ENCODE assay signal across 8 cellular contexts in the genomic region with DNA sequence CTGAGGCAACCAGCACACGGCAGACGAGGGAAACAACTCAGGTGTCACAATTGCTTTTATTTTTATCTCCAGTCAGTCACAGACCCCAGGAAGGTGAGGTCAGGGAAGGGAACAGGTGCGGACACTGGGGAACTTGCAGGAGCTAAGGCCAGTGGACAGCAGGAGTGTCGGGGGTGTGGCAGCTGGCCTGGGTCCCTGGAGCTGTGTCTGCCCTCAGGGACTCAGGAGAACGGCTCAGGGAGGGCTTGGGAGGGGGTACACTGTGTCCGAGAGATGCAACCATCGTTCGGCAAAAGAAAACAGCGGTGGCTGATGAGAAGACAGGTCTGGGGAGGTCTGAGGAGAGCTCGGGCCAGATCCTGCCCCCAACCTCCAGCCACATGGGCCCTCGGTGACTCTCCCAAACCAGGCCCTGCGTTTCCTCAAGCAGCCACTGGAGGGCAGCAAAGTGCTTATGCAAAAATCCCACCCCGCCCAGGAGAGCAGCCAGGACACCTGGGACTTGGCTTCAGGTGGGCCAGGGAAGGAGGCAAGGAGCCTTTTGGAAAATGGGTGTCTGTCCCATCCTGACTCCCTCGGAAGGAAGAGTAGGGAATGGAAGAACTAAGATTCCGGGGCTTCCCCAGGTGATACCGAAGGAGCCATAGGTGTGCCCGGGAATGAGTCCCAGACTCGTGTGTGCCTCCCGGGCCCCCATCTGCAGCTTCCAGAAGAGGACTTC. TPM values are rescaled to one million over a fixed set of nuclear protein-coding genes. Genes with fewer than 3 reads are reported as not detected.
A peak's percentile ranks its signal among the peaks of the same experiment; 100 is the strongest.
DNase-seq lines count a peak whose midpoint lies in the region; ATAC-seq, FAIRE-seq and TF ChIP-seq lines count a peak whose summit lies in the region.

No MANE protein-coding gene starts in this region.

- H3K9me1 ChIP-seq in endothelial cell of umbilical vein (replicated peaks; ENCODE audit: control insufficient read depth, extremely low read depth, insufficient read depth, low read length): no peaks in the 10 kb centered on the region

- ATAC-seq in GM21723 (IDR thresholded peaks at IDR 0.05; ENCODE audit: unreplicated experiment) (peak; percentile 52), HG03045 (IDR thresholded peaks at IDR 0.05; ENCODE audit: unreplicated experiment) (no peak)
- peak; percentile 85 for ATAC-seq in activated CD8-positive, alpha-beta memory T cell treated with anti-CD3 and anti-CD28 coated beads, Interleukin-2, amount 10 ng/mL, durations not matched to agents 7 days and 5 days

- peaks cover 20% of the 10 kb centered on the region for H3K4me1 ChIP-seq in endothelial cell of umbilical vein (ENCODE audit: control insufficient read depth, extremely low read depth, insufficient read depth, low read length)

- H3K27ac ChIP-seq in endothelial cell of umbilical vein (ENCODE audit: insufficient read depth, low read depth, low read length): no peak overlapping the region

- intact Hi-C loops in endothelial cell of umbilical vein (cut with micrococcal nuclease): loop anchor here (1.0 to 5.0 kb wide), 5 partner anchors 91 to 203 kb away; partner anchors contain the start of gene ASIC1

- H4K20me1 ChIP-seq in endothelial cell of umbilical vein (replicated peaks; ENCODE audit: control insufficient read depth, extremely low read depth, insufficient read depth, low read length): no peaks in the 10 kb centered on the region

- H3K4me3 ChIP-seq in endothelial cell of umbilical vein (replicated peaks in 1 of 3; ENCODE audit: insufficient read depth in 1 of 3, low read depth in 1 of 3, low read length in 3 of 3): no peak overlapping the region

- peaks cover 2 to 7% of the 10 kb centered on the region in 2 experiments for H3K27me3 ChIP-seq in endothelial cell of umbilical vein (ENCODE audit: control insufficient read depth in 2 of 2, insufficient read depth in 2 of 2, low read length in 2 of 2)

- no peak overlapping the region for H3K4me3 Mint-ChIP-seq in activated CD8-positive, alpha-beta memory T cell treated with anti-CD3 and anti-CD28 coated beads, Interleukin-2, amount 10 ng/mL, durations not matched to agents 7 days and 5 days

- no peak overlapping the region for H2AFZ ChIP-seq in endothelial cell of umbilical vein (ENCODE audit: low read depth, low read length)

- CTCF ChIA-PET in activated CD8-positive, alpha-beta memory T cell treated with anti-CD3 and anti-CD28 coated beads, Interleukin-2, amount 10 ng/mL, durations not matched to agents 7 days and 5 days (lab: Charles Lee): interaction anchor here (0.7 to 2.6 kb wide), 20 partner anchors 11 to 203 kb away, joined by 3 to 20 read pairs (median 3); partner anchors contain the start of genes AQP2, NCKAP5L and TMBIM6
- CTCF ChIA-PET in endothelial cell of umbilical vein (lab: Charles Lee): interaction anchor here (0.6 to 7.9 kb wide), 37 partner anchors 16 to 203 kb away, joined by 3 to 183 read pairs (median 4); partner anchors contain the start of genes BCDIN3D and TMBIM6

- no peak overlapping the region for H3K27ac Mint-ChIP-seq in activated CD8-positive, alpha-beta memory T cell treated with anti-CD3 and anti-CD28 coated beads, Interleukin-2, amount 10 ng/mL, durations not matched to agents 7 days and 5 days

- TF ChIP-seq CTCF in endothelial cell of umbilical vein (IDR thresholded peaks at IDR 0.05; ENCODE audit: extremely low read depth in 1 of 2, insufficient read depth in 1 of 2, low read depth in 1 of 2, low read length in 2 of 2): peak; percentile 91 to 97

- dilution Hi-C loops in endothelial cell of umbilical vein (cut with MboI; ENCODE audit: extremely low pct_ligation_motif_present, low sequenced_read_pairs): no loop called here

- H3K36me3 Mint-ChIP-seq in activated CD8-positive, alpha-beta memory T cell treated with anti-CD3 and anti-CD28 coated beads, Interleukin-2, amount 10 ng/mL, durations not matched to agents 7 days and 5 days: no peaks in the 10 kb centered on the region

- no peak overlapping the region for H3K9ac ChIP-seq in endothelial cell of umbilical vein (replicated peaks; ENCODE audit: extremely low read depth, insufficient read depth, low read length)

- no peaks in the 10 kb centered on the region for H3K9me3 Mint-ChIP-seq in activated CD8-positive, alpha-beta memory T cell treated with anti-CD3 and anti-CD28 coated beads, Interleukin-2, amount 10 ng/mL, durations not matched to agents 7 days and 5 days (ENCODE audit: low read depth)

- H3K9me3 ChIP-seq in endothelial cell of umbilical vein (replicated peaks; ENCODE audit: control insufficient read depth, insufficient read depth, low read length): no peaks in the 10 kb centered on the region

- H3K4me1 Mint-ChIP-seq in activated CD8-positive, alpha-beta memory T cell treated with anti-CD3 and anti-CD28 coated beads, Interleukin-2, amount 10 ng/mL, durations not matched to agents 7 days and 5 days: no peaks in the 10 kb centered on the region

- BruUV-seq in endothelial cell of umbilical vein (replicated peaks; lab: Mats Ljungman, UMichigan): no TSS peak

- H3K79me2 ChIP-seq in endothelial cell of umbilical vein (ENCODE audit: control insufficient read depth, insufficient read depth, low read length): no peaks in the 10 kb centered on the region

- no peak overlapping the region for H3K4me2 ChIP-seq in endothelial cell of umbilical vein (ENCODE audit: insufficient read depth, low read length)

- POLR2A ChIA-PET in endothelial cell of umbilical vein (lab: Charles Lee): no interaction called here

- peak; percentile 70 for FAIRE-seq in endothelial cell of umbilical vein (lab: Jason Lieb, UNC)

- TF ChIP-seq POLR2A in endothelial cell of umbilical vein (IDR thresholded peaks at IDR 0.05; ENCODE audit: low read depth, low read length): no peak

- DNase-seq in AML-193 (lab: John Stamatoyannopoulos, UW) (peak; percentile 15 to 26), NCI-H774 (lab: John Stamatoyannopoulos, UW) (peak; percentile 62), endothelial cell of umbilical vein (ENCODE audit: low read depth, low spot score) (peak; percentile 42), mucosa of gallbladder (ENCODE audit: low spot score) (peak; percentile 77)
- DNase-seq in activated CD8-positive, alpha-beta memory T cell treated with anti-CD3 and anti-CD28 coated beads, Interleukin-2, amount 10 ng/mL, durations not matched to agents 7 days and 5 days: peak; percentile 81
- DNase-seq in stimulated activated CD8-positive, alpha-beta memory T cell treated with anti-CD3 and anti-CD28 coated beads, Interleukin-7, amount 100 ng/mL, for 24 hours (ENCODE audit: low read depth): peak; percentile 63

- peaks cover 9% of the 10 kb centered on the region for H3K27me3 Mint-ChIP-seq in activated CD8-positive, alpha-beta memory T cell treated with anti-CD3 and anti-CD28 coated beads, Interleukin-2, amount 10 ng/mL, durations not matched to agents 7 days and 5 days

- no peaks in the 10 kb centered on the region for H3K36me3 ChIP-seq in endothelial cell of umbilical vein (ENCODE audit: control insufficient read depth in 2 of 2, extremely low read depth in 1 of 2, insufficient read depth in 2 of 2, low read length in 2 of 2)

TF ChIP-seq in endothelial cell of umbilical vein, 7 proteins besides CTCF, POLR2A, EP300 and RAD21 (continues in another document):
- TF ChIP-seq POLR2AphosphoS5 (IDR thresholded peaks at IDR 0.05; ENCODE audit: insufficient read depth, low read depth, low read length) (no peak), GATA2 (IDR thresholded peaks at IDR 0.05; ENCODE audit: insufficient read depth, insufficient read length, low read depth, low read length) (no peak), MYC (IDR thresholded peaks at IDR 0.05; ENCODE audit: low read depth, low read length) (no peak), EZH2 (IDR thresholded peaks at IDR 0.05; ENCODE audit: borderline replicate concordance, low read depth, low read length, severe bottlenecking) (no peak)

RNA-seq across cellular contexts. Expression of gene BCDIN3D, which starts 24.1 kb away (rescaled TPM):
- total RNA-seq in activated CD8-positive, alpha-beta memory T cell treated with anti-CD3 and anti-CD28 coated beads, Interleukin-2, amount 10 ng/mL, durations not matched to agents 7 days and 5 days: 1 to 10 TPM; 8.2 to 8.3 TPM
- total RNA-seq in endothelial cell of umbilical vein: 2.5 and 3.1 TPM in 2 replicates
- 1.8 TPM in 2 replicates for polyA plus RNA-seq in endothelial cell of umbilical vein
- polyA plus RNA-seq in endothelial cell of umbilical vein (2011; cell fraction: cytosol; rRNA removed): 1.5 and 1.7 TPM in 2 replicates
- 1.4 and 1.5 TPM in 2 replicates for polyA plus RNA-seq in endothelial cell of umbilical vein (2011; cell fraction: nucleus; rRNA removed)
- 1.1 and 2.1 TPM in 2 replicates for polyA plus RNA-seq in endothelial cell of umbilical vein (2012)
- 0.92 and 2.1 TPM in 2 replicates for polyA minus RNA-seq in endothelial cell of umbilical vein
- polyA minus RNA-seq in endothelial cell of umbilical vein (2011; cell fraction: cytosol; rRNA and poly(A)+ RNA removed): 1.9 TPM
- 1.2 and 2.4 TPM in 2 replicates for polyA minus RNA-seq in endothelial cell of umbilical vein (2011; cell fraction: nucleus; rRNA and poly(A)+ RNA removed)
- total RNA-seq in mucosa of gallbladder: 6.0 TPM

RNA-seq across cellular contexts. Expression of gene FAIM2, which starts 36.7 kb away (rescaled TPM):
- total RNA-seq in activated CD8-positive, alpha-beta memory T cell treated with anti-CD3 and anti-CD28 coated beads, Interleukin-2, amount 10 ng/mL, durations not matched to agents 7 days and 5 days: under 1 TPM; 0.05 to 0.06 TPM
- total RNA-seq in endothelial cell of umbilical vein (0.12 TPM in 1 of 2 replicates, not detected in the other), mucosa of gallbladder (13.0 TPM)
- polyA plus RNA-seq in endothelial cell of umbilical vein: 0.01 and 0.22 TPM in 2 replicates
- 0.10 and 0.12 TPM in 2 replicates for polyA plus RNA-seq in endothelial cell of umbilical vein (2011; cell fraction: cytosol; rRNA removed)
- 0.75 TPM in 1 of 2 replicates, not detected in the other for polyA plus RNA-seq in endothelial cell of umbilical vein (2011; cell fraction: nucleus; rRNA removed)
- 0.33 and 0.91 TPM in 2 replicates for polyA plus RNA-seq in endothelial cell of umbilical vein (2012)
- not detected in 2 replicates for polyA minus RNA-seq in endothelial cell of umbilical vein
- 0.20 TPM for polyA minus RNA-seq in endothelial cell of umbilical vein (2011; cell fraction: cytosol; rRNA and poly(A)+ RNA removed)
- polyA minus RNA-seq in endothelial cell of umbilical vein (2011; cell fraction: nucleus; rRNA and poly(A)+ RNA removed): not detected in 2 replicates

RNA-seq across cellular contexts. Expression of gene NCKAP5L, which starts 38.8 kb away (rescaled TPM):
- 1 to 10 TPM; 1.1 to 1.4 TPM for total RNA-seq in activated CD8-positive, alpha-beta memory T cell treated with anti-CD3 and anti-CD28 coated beads, Interleukin-2, amount 10 ng/mL, durations not matched to agents 7 days and 5 days
- 46.1 and 52.1 TPM in 2 replicates for total RNA-seq in endothelial cell of umbilical vein
- polyA plus RNA-seq in endothelial cell of umbilical vein: 17.4 and 22.7 TPM in 2 replicates
- 10.1 and 15.0 TPM in 2 replicates for polyA plus RNA-seq in endothelial cell of umbilical vein (2011; cell fraction: cytosol; rRNA removed)
- 42.4 and 45.5 TPM in 2 replicates for polyA plus RNA-seq in endothelial cell of umbilical vein (2011; cell fraction: nucleus; rRNA removed)
- polyA plus RNA-seq in endothelial cell of umbilical vein (2012): 18.4 and 23.6 TPM in 2 replicates
- polyA minus RNA-seq in endothelial cell of umbilical vein: 23.1 and 25.5 TPM in 2 replicates
- polyA minus RNA-seq in endothelial cell of umbilical vein (2011; cell fraction: cytosol; rRNA and poly(A)+ RNA removed): 7.8 TPM
- 29.3 and 38.6 TPM in 2 replicates for polyA minus RNA-seq in endothelial cell of umbilical vein (2011; cell fraction: nucleus; rRNA and poly(A)+ RNA removed)
- 22.0 TPM for total RNA-seq in mucosa of gallbladder

Comparison
In these comparisons a context has a peak if more than half of its experiments do, and no peak if none do; other contexts are left out.
1. DNase-seq: peak in every context shown above with its lines; median percentile 81 in activated CD8-positive, alpha-beta memory T cell treated with anti-CD3 and anti-CD28 coated beads, Interleukin-2, amount 10 ng/mL, durations not matched to agents 7 days and 5 days; 77 in mucosa of gallbladder; 63 in stimulated activated CD8-positive, alpha-beta memory T cell treated with anti-CD3 and anti-CD28 coated beads, Interleukin-7, amount 100 ng/mL, for 24 hours; 62 in NCI-H774; 42 in endothelial cell of umbilical vein; 20 in AML-193.
2. RNA of gene FAIM2, which starts 36.7 kb away (total RNA-seq): 13.0 TPM in mucosa of gallbladder (single experiment); 0.05 to 0.06 TPM in activated CD8-positive, alpha-beta memory T cell treated with anti-CD3 and anti-CD28 coated beads, Interleukin-2, amount 10 ng/mL, durations not matched to agents 7 days and 5 days and 0.12 TPM in endothelial cell of umbilical vein; every median in the first group is over 10 times any median in the second.